In genomic region chr3:10140996-10141546, GRCh38 we compare ENCODE assay signal across 1 cellular context.
TF ChIP-seq lines count a peak whose summit lies in the region.

No MANE protein-coding gene starts in this region.

TF ChIP-seq in GM12878, 131 proteins besides CTCF, POLR2A, EP300 and RAD21:
- TF ChIP-seq PML (IDR thresholded peaks at IDR 0.05; ENCODE audit: low read length) (no peak), CHD2 (IDR thresholded peaks at IDR 0.05; ENCODE audit: borderline replicate concordance, low read depth, low read length) (no peak), GATAD2B (conservative IDR thresholded peaks at IDR 0.05; ENCODE audit: low read depth) (no peak), MLLT1 (IDR thresholded peaks at IDR 0.05) (peak; percentile 96), DPF2 (IDR thresholded peaks at IDR 0.05) (peak; percentile 82), STAT3 (IDR thresholded peaks at IDR 0.05; ENCODE audit: low read depth, low read length) (no peak), BMI1 (IDR thresholded peaks at IDR 0.05; ENCODE audit: borderline replicate concordance) (peak; percentile 74)
